ENCODE assay signal across 10 cellular contexts in genomic region chr9:129322022-129322621, GRCh38.
DNase-seq lines count a peak whose midpoint lies in the region; ATAC-seq and TF ChIP-seq lines count a peak whose summit lies in the region.
"Had no signal": no experiment of that assay in that cellular context is flagged by ENCODE, and none has a peak within 500 bp of the region (broad histone marks: within the 10 kb centered on the region; RNA-seq: fewer than 3 reads in every experiment).

No MANE protein-coding gene starts in this region.

- H3K4me1 ChIP-seq in mesendoderm (ENCODE audit: control insufficient read depth, low read depth, low read length) (no peaks in the 10 kb centered on the region), thoracic aorta (ENCODE audit: control insufficient read depth in 1 of 2, low read depth in 2 of 2) (peaks cover 44 to 71% of the 10 kb centered on the region in 2 donors)

- no peak overlapping the region for H3K27ac ChIP-seq in mesendoderm (ENCODE audit: low read depth, low read length)
- peak overlapping the region; percentile 95 to 96 for H3K27ac ChIP-seq in thoracic aorta

- POLR2A ChIA-PET in HEK293T (lab: Yijun Ruan, JAX) = interaction anchor here (1.2 to 4.0 kb wide), 2 partner anchors 12 to 147 kb away, joined by 3 to 14 read pairs; no protein-coding TSS in a partner anchor

- H2BK15ac ChIP-seq in mesendoderm (replicated peaks; ENCODE audit: low read depth) = no peak overlapping the region

- H4K8ac ChIP-seq in mesendoderm (ENCODE audit: low read depth, low read length) = no peak overlapping the region

- H2BK120ac ChIP-seq in mesendoderm (ENCODE audit: low read depth, low read length) = no peak overlapping the region

- peaks cover 31% of the 10 kb centered on the region for H3K4me1 Mint-ChIP-seq in activated T-cell treated with anti-CD3 and anti-CD28 coated beads, Interleukin-2, amount 50 U/mL, for 24 hours (ENCODE audit: low read depth)
- peaks cover 77% of the 10 kb centered on the region for H3K4me1 Mint-ChIP-seq in brain

- no peaks in the 10 kb centered on the region for H3K79me1 ChIP-seq in mesendoderm (ENCODE audit: low read length)

- no peak overlapping the region for H3K9ac ChIP-seq in mesendoderm (ENCODE audit: low read length)

- H3K9me3 ChIP-seq in thoracic aorta = no peaks in the 10 kb centered on the region

- H3K36me3 ChIP-seq in mesendoderm (ENCODE audit: control insufficient read depth, insufficient read depth, low read length) (no peaks in the 10 kb centered on the region), thoracic aorta (no peaks in the 10 kb centered on the region)

- peak; percentile 31 for DNase-seq in activated T-cell treated with anti-CD3 and anti-CD28 coated beads, Interleukin-2, amount 50 U/mL, for 24 hours
- DNase-seq in activated T-cell treated with anti-CD3 and anti-CD28 coated beads, Interleukin-2, amount 50 U/mL, for 48 hours = no peak
- DNase-seq in mesendoderm (no peak), thoracic aorta (ENCODE audit: low spot score) (no peak), HEK293T (ENCODE audit: extremely low spot score) (no peak), NCI-H2107 treated with DMSO at 0.1 percent for 48 hours (lab: John Stamatoyannopoulos, UW; ENCODE audit: unreplicated experiment) (no peak), DMS79 treated with DMSO at 0.1 percent for 48 hours (lab: John Stamatoyannopoulos, UW) (no peak)
- DNase-seq: activated CD4-positive, alpha-beta T cell treated with anti-CD3 and anti-CD28 coated beads for 4 hours; NCI-H2081 treated with DMSO at 0.1 percent for 48 hours had no signal

- H3K79me2 ChIP-seq in mesendoderm (ENCODE audit: control insufficient read depth, insufficient read depth, low read length) = no peaks in the 10 kb centered on the region

- no peaks in the 10 kb centered on the region for H3K27me3 Mint-ChIP-seq in activated T-cell treated with anti-CD3 and anti-CD28 coated beads, Interleukin-2, amount 50 U/mL, for 24 hours
- H3K27me3 Mint-ChIP-seq in brain = peaks cover 2% of the 10 kb centered on the region

- H3K27me3 ChIP-seq in mesendoderm (ENCODE audit: insufficient read depth, low read length, poor library complexity) (no peaks in the 10 kb centered on the region), thoracic aorta (replicated peaks; ENCODE audit: insufficient read depth) (no peaks in the 10 kb centered on the region)

- no peaks in the 10 kb centered on the region for H3K36me3 Mint-ChIP-seq in activated T-cell treated with anti-CD3 and anti-CD28 coated beads, Interleukin-2, amount 50 U/mL, for 24 hours (ENCODE audit: low read depth)
- H3K36me3 Mint-ChIP-seq in brain = no peaks in the 10 kb centered on the region

- H2BK5ac ChIP-seq in mesendoderm (ENCODE audit: low read length) = no peak overlapping the region

- no peak overlapping the region for H3K18ac ChIP-seq in mesendoderm (ENCODE audit: low read length)

- no peak overlapping the region for H3K27ac Mint-ChIP-seq in activated T-cell treated with anti-CD3 and anti-CD28 coated beads, Interleukin-2, amount 50 U/mL, for 24 hours
- peak overlapping the region; percentile 74 to 99 (median 89) for H3K27ac Mint-ChIP-seq in brain

- WGBS in mesendoderm (ENCODE audit: extremely low coverage, insufficient coverage, low lambda C conversion rate) = no CpG with 5 or more reads among the region's 7 CpGs

- CTCF ChIA-PET in HEK293T (lab: Yijun Ruan, JAX) = interaction anchor here (1.2 kb wide), 1 partner anchor 148 kb away, joined by 3 read pairs; no protein-coding TSS in a partner anchor

- no peak overlapping the region for H3K23ac ChIP-seq in mesendoderm (ENCODE audit: low read length)

- no peaks in the 10 kb centered on the region for H3K9me3 Mint-ChIP-seq in activated T-cell treated with anti-CD3 and anti-CD28 coated beads, Interleukin-2, amount 50 U/mL, for 24 hours
- H3K9me3 Mint-ChIP-seq in brain = no peaks in the 10 kb centered on the region

- no peak overlapping the region for H3K4ac ChIP-seq in mesendoderm (ENCODE audit: low read depth, low read length)

- no peak overlapping the region for H3K4me2 ChIP-seq in mesendoderm (ENCODE audit: low read length)

- no peak for ATAC-seq in thoracic aorta (ENCODE audit: insufficient number of reproducible peaks, low FRiP score, low read depth)

- no peak overlapping the region for H3K4me3 Mint-ChIP-seq in activated T-cell treated with anti-CD3 and anti-CD28 coated beads, Interleukin-2, amount 50 U/mL, for 24 hours
- H3K4me3 Mint-ChIP-seq in brain = peak overlapping the region in 4 of 5 experiments; percentile 21 to 74 (median 38)

- no peak overlapping the region for H3K4me3 ChIP-seq in mesendoderm (ENCODE audit: low read length)
- H3K4me3 ChIP-seq in thoracic aorta = peak overlapping the region; percentile 76

- TF ChIP-seq CTCF in brain (conservative IDR thresholded peaks at IDR 0.05) (no peak), thoracic aorta (IDR thresholded peaks at IDR 0.05) (no peak)

- peak overlapping the region; percentile 62 for H2AK5ac ChIP-seq in mesendoderm (ENCODE audit: low read length)

- H3K56ac ChIP-seq in mesendoderm (ENCODE audit: low read length) = no peak overlapping the region

- no peak overlapping the region for H4K5ac ChIP-seq in mesendoderm (ENCODE audit: low read length)

TF ChIP-seq in HEK293T, 16 proteins besides CTCF, POLR2A, EP300 and RAD21:
- no peak for TF ChIP-seq BHLHE40 (IDR thresholded peaks at IDR 0.05; ENCODE audit: borderline replicate concordance)
- TF ChIP-seq FOXK2 (IDR thresholded peaks at IDR 0.05) = no peak
